Comparison of ENCODE assay signal across 23 cellular contexts in genomic region chr6:150560004-150560883, GRCh38.
"Had no signal": no experiment of that assay in that cellular context is flagged by ENCODE, and none has a peak within 500 bp of the region (broad histone marks: within the 10 kb centered on the region; RNA-seq: fewer than 3 reads in every experiment).

No MANE protein-coding gene starts in this region.

- H3K4me3 ChIP-seq: gastroesophageal sphincter, heart left ventricle, left ventricle myocardium inferior, prostate gland, right atrium auricular region, tibial artery had no signal

- H3K4me1 Mint-ChIP-seq: activated B cell treated with CpG ODN at 0.5 μM for 24 hours; activated CD8-positive, alpha-beta memory T cell treated with anti-CD3 and anti-CD28 coated beads, Interleukin-2, amount 10 ng/mL, durations not matched to agents 7 days and 5 days; activated naive CD8-positive, alpha-beta T cell treated with anti-CD3 and anti-CD28 coated beads, Interleukin-2, amount 10 ng/mL, durations not matched to agents 7 days and 5 days had no signal

- ATAC-seq: activated CD8-positive, alpha-beta memory T cell treated with anti-CD3 and anti-CD28 coated beads, Interleukin-2, amount 10 ng/mL, durations not matched to agents 7 days and 5 days; effector memory CD8-positive, alpha-beta T cell; gastroesophageal sphincter; heart left ventricle; stimulated activated naive CD8-positive, alpha-beta T cell treated with anti-CD3 and anti-CD28 coated beads, Interleukin-15, Interleukin-2, amounts not matched to agents 100 U/mL and 50 U/mL, for 24 hours had no signal

- H3K27ac Mint-ChIP-seq: activated B cell treated with CpG ODN at 0.5 μM for 24 hours; activated CD4-positive, alpha-beta memory T cell treated with anti-CD3 and anti-CD28 coated beads for 36 hours; activated CD8-positive, alpha-beta memory T cell treated with anti-CD3 and anti-CD28 coated beads, Interleukin-2, amount 10 ng/mL, durations not matched to agents 7 days and 5 days; activated naive CD8-positive, alpha-beta T cell treated with anti-CD3 and anti-CD28 coated beads, Interleukin-2, amount 10 ng/mL, durations not matched to agents 7 days and 5 days; activated T-helper 2 cell treated with anti-CD3 and anti-CD28 coated beads, Interferon-gamma antibody, Interleukin-2, Interleukin-4, amounts not matched to agents 10 μg/mL and 5 μg/mL and 100 μg/mL, durations not matched to agents 14 hours and 24 hours and 36 hours; effector memory CD8-positive, alpha-beta T cell had no signal

- H3K4me3 Mint-ChIP-seq: activated B cell treated with CpG ODN at 0.5 μM for 24 hours; activated CD4-positive, alpha-beta memory T cell treated with anti-CD3 and anti-CD28 coated beads for 36 hours; activated CD8-positive, alpha-beta memory T cell treated with anti-CD3 and anti-CD28 coated beads, Interleukin-2, amount 10 ng/mL, durations not matched to agents 7 days and 5 days; activated naive CD8-positive, alpha-beta T cell treated with anti-CD3 and anti-CD28 coated beads, Interleukin-2, amount 10 ng/mL, durations not matched to agents 7 days and 5 days; effector memory CD8-positive, alpha-beta T cell had no signal

- H3K9me3 ChIP-seq: prostate gland, right atrium auricular region, tibial artery had no signal

- H3K27ac ChIP-seq: gastroesophageal sphincter, heart left ventricle, left ventricle myocardium inferior, prostate gland, right atrium auricular region, tibial artery had no signal

- FAIRE-seq: urothelium cell line had no signal

- DNase-seq: activated B cell treated with CpG ODN at 0.5 μM for 24 hours; activated CD4-positive, alpha-beta memory T cell treated with anti-CD3 and anti-CD28 coated beads for 36 hours; activated CD4-positive, alpha-beta T cell treated with anti-CD3 and anti-CD28 coated beads for 4 hours; activated CD8-positive, alpha-beta memory T cell treated with anti-CD3 and anti-CD28 coated beads, Interleukin-2, amount 10 ng/mL, durations not matched to agents 7 days and 5 days; activated naive CD4-positive, alpha-beta T cell treated with Interleukin-2 at 50 U/mL for 16 hours; activated naive CD8-positive, alpha-beta T cell treated with anti-CD3 and anti-CD28 coated beads, Interleukin-2, amount 10 ng/mL, durations not matched to agents 7 days and 5 days; amygdala; caudate nucleus; effector memory CD8-positive, alpha-beta T cell; heart left ventricle; kidney glomerular epithelial cell; left ventricle myocardium inferior; stimulated activated CD4-positive, alpha-beta T cell treated with anti-CD3 and anti-CD28 coated beads, Interleukin-12 subunit alpha, Interleukin-12 subunit beta, amount 100 ng/mL, for 4 hours; stimulated activated CD4-positive, alpha-beta T cell treated with anti-CD3 and anti-CD28 coated beads, Interleukin-1b, Interleukin-23, amount 100 ng/mL, for 48 hours; stimulated activated naive CD8-positive, alpha-beta T cell treated with anti-CD3 and anti-CD28 coated beads, Interleukin-15, Interleukin-2, amounts not matched to agents 100 U/mL and 50 U/mL, for 24 hours; substantia nigra; T-helper 2 cell; tibial artery had no signal

- H3K36me3 Mint-ChIP-seq: activated CD4-positive, alpha-beta memory T cell treated with anti-CD3 and anti-CD28 coated beads for 36 hours; activated CD8-positive, alpha-beta memory T cell treated with anti-CD3 and anti-CD28 coated beads, Interleukin-2, amount 10 ng/mL, durations not matched to agents 7 days and 5 days; activated naive CD8-positive, alpha-beta T cell treated with anti-CD3 and anti-CD28 coated beads, Interleukin-2, amount 10 ng/mL, durations not matched to agents 7 days and 5 days had no signal

- H3K9me3 Mint-ChIP-seq: activated T-helper 2 cell treated with anti-CD3 and anti-CD28 coated beads, Interferon-gamma antibody, Interleukin-2, Interleukin-4, amounts not matched to agents 10 μg/mL and 5 μg/mL and 100 μg/mL, durations not matched to agents 14 hours and 24 hours and 36 hours; effector memory CD8-positive, alpha-beta T cell had no signal

- H3K36me3 ChIP-seq: gastroesophageal sphincter, heart left ventricle, left ventricle myocardium inferior, prostate gland, right atrium auricular region, tibial artery had no signal

- H3K27me3 ChIP-seq: heart left ventricle, right atrium auricular region had no signal

- H3K4me1 ChIP-seq: gastroesophageal sphincter, heart left ventricle, left ventricle myocardium inferior, prostate gland, right atrium auricular region, tibial artery had no signal
